ENCODE assay signal across 9 cellular contexts in genomic region chr10:61937631-61938284, GRCh38. TPM values are rescaled to one million over a fixed set of nuclear protein-coding genes. Genes with fewer than 3 reads are reported as not detected.
DNase-seq lines count a peak whose midpoint lies in the region; ATAC-seq, FAIRE-seq and TF ChIP-seq lines count a peak whose summit lies in the region.
"Had no signal": no experiment of that assay in that cellular context is flagged by ENCODE, and none has a peak within 500 bp of the region (broad histone marks: within the 10 kb centered on the region; RNA-seq: fewer than 3 reads in every experiment).

No MANE protein-coding gene starts in this region.

- TF ChIP-seq CTCF in HepG2 (CRISPR knock-in tag; IDR thresholded peaks at IDR 0.05) (no peak), upper lobe of right lung (IDR thresholded peaks at IDR 0.05) (no peak)

- H3K27ac ChIP-seq in HepG2 (ENCODE audit: extremely low read length, insufficient read depth, low read length) = no peak overlapping the region
- H3K27ac ChIP-seq in upper lobe of right lung = peak overlapping the region; percentile 33

- no peaks in the 10 kb centered on the region for H3K27me3 Mint-ChIP-seq in activated naive CD4-positive, alpha-beta T cell treated with anti-CD3 and anti-CD28 coated beads for 36 hours (ENCODE audit: low read depth)
- no peaks in the 10 kb centered on the region for H3K27me3 Mint-ChIP-seq in activated T-helper 2 cell treated with anti-CD3 and anti-CD28 coated beads, Interferon-gamma antibody, Interleukin-2, Interleukin-4, amounts not matched to agents 10 μg/mL and 5 μg/mL and 100 μg/mL, durations not matched to agents 14 hours and 24 hours and 36 hours (ENCODE audit: low read depth)

- TF ChIP-seq RAD21 in HepG2 (CRISPR knock-in tag; IDR thresholded peaks at IDR 0.05) = no peak

- peaks cover 92% of the 10 kb centered on the region for H3K4me1 Mint-ChIP-seq in activated naive CD4-positive, alpha-beta T cell treated with anti-CD3 and anti-CD28 coated beads for 36 hours (ENCODE audit: low read depth)
- H3K4me1 Mint-ChIP-seq in activated T-helper 2 cell treated with anti-CD3 and anti-CD28 coated beads, Interferon-gamma antibody, Interleukin-2, Interleukin-4, amounts not matched to agents 10 μg/mL and 5 μg/mL and 100 μg/mL, durations not matched to agents 14 hours and 24 hours and 36 hours (ENCODE audit: low read depth) = peaks cover 73% of the 10 kb centered on the region

- intact Hi-C loops in activated naive CD4-positive, alpha-beta T cell treated with anti-CD3 and anti-CD28 coated beads for 36 hours (cut with micrococcal nuclease) = loop anchor here (1.0 kb wide), 2 partner anchors 55 to 796 kb away; no protein-coding TSS in a partner anchor
- intact Hi-C loops in activated T-helper 2 cell treated with anti-CD3 and anti-CD28 coated beads, Interferon-gamma antibody, Interleukin-2, Interleukin-4, amounts not matched to agents 10 μg/mL and 5 μg/mL and 100 μg/mL, durations not matched to agents 14 hours and 24 hours and 36 hours (cut with micrococcal nuclease) = loop anchor here (1.0 to 2.0 kb wide), 3 partner anchors 35 to 153 kb away; no protein-coding TSS in a partner anchor
- intact Hi-C loops in HepG2 (cut with micrococcal nuclease; ENCODE audit: unreplicated experiment) = no loop called here
- intact Hi-C loops in upper lobe of right lung (cut with DNase I) = no loop called here

- no peak for FAIRE-seq in HepG2 (lab: Jason Lieb, UNC)

- no peaks in the 10 kb centered on the region for H3K9me3 ChIP-seq in HepG2 (ENCODE audit: low read length)
- H3K9me3 ChIP-seq in upper lobe of right lung = no peaks in the 10 kb centered on the region

- H3K27me3 ChIP-seq in HepG2 (ENCODE audit: control insufficient read depth in 1 of 2, insufficient read depth in 2 of 2, low read length in 2 of 2) (no peaks in the 10 kb centered on the region), upper lobe of right lung (no peaks in the 10 kb centered on the region)

- H3K4me3 Mint-ChIP-seq in activated naive CD4-positive, alpha-beta T cell treated with anti-CD3 and anti-CD28 coated beads for 36 hours = peak overlapping the region; percentile 25
- peak overlapping the region; percentile 51 for H3K4me3 Mint-ChIP-seq in activated T-helper 2 cell treated with anti-CD3 and anti-CD28 coated beads, Interferon-gamma antibody, Interleukin-2, Interleukin-4, amounts not matched to agents 10 μg/mL and 5 μg/mL and 100 μg/mL, durations not matched to agents 14 hours and 24 hours and 36 hours (ENCODE audit: low read depth)

- peak overlapping the region; percentile 93 for H3K27ac Mint-ChIP-seq in activated naive CD4-positive, alpha-beta T cell treated with anti-CD3 and anti-CD28 coated beads for 36 hours
- H3K27ac Mint-ChIP-seq in activated T-helper 2 cell treated with anti-CD3 and anti-CD28 coated beads, Interferon-gamma antibody, Interleukin-2, Interleukin-4, amounts not matched to agents 10 μg/mL and 5 μg/mL and 100 μg/mL, durations not matched to agents 14 hours and 24 hours and 36 hours = peak overlapping the region; percentile 91

- H3K4me1 ChIP-seq in HepG2 (ENCODE audit: insufficient read depth, low read length) (peaks cover 39% of the 10 kb centered on the region), upper lobe of right lung (peaks cover 56% of the 10 kb centered on the region)

- no peaks in the 10 kb centered on the region for H3K9me3 Mint-ChIP-seq in activated naive CD4-positive, alpha-beta T cell treated with anti-CD3 and anti-CD28 coated beads for 36 hours
- peaks cover 4% of the 10 kb centered on the region for H3K9me3 Mint-ChIP-seq in activated T-helper 2 cell treated with anti-CD3 and anti-CD28 coated beads, Interferon-gamma antibody, Interleukin-2, Interleukin-4, amounts not matched to agents 10 μg/mL and 5 μg/mL and 100 μg/mL, durations not matched to agents 14 hours and 24 hours and 36 hours

- in situ Hi-C loops in HepG2 (cut with HindIII; ENCODE audit: extremely low pct_ligation_motif_present, low pct_unique_long_range_greater_than_20kb) = no loop called here

- 95% methylated on average over 1 of the region's 1 CpG for WGBS in HepG2 (ENCODE audit: low lambda C conversion rate)

- DNase-seq in activated naive CD4-positive, alpha-beta T cell treated with anti-CD3 and anti-CD28 coated beads for 36 hours = no peak
- no peak for DNase-seq in activated naive CD4-positive, alpha-beta T cell treated with Interleukin-2 at 50 U/mL for 16 hours
- no peak for DNase-seq in activated T-helper 2 cell treated with anti-CD3 and anti-CD28 coated beads, Interferon-gamma antibody, Interleukin-2, Interleukin-4, amounts not matched to agents 10 μg/mL and 5 μg/mL and 100 μg/mL, durations not matched to agents 14 hours and 24 hours and 36 hours (ENCODE audit: low spot score)
- DNase-seq in HepG2 (ENCODE audit: low spot score) (no peak), upper lobe of right lung (no peak), NCI-H1417 treated with DMSO at 0.1 percent for 48 hours (lab: John Stamatoyannopoulos, UW) (no peak), NCI-H1436 treated with DMSO at 0.1 percent for 48 hours (lab: John Stamatoyannopoulos, UW) (no peak), NCI-H2171 treated with DMSO at 0.1 percent for 48 hours (lab: John Stamatoyannopoulos, UW) (no peak)
- DNase-seq: activated CD8-positive, alpha-beta memory T cell treated with anti-CD3 and anti-CD28 coated beads, Interleukin-2, amount 50 U/mL, for 48 hours had no signal

- no peak for TF ChIP-seq EP300 in HepG2 (IDR thresholded peaks at IDR 0.05; ENCODE audit: low read depth in 2 of 2, low read length in 2 of 2)
- TF ChIP-seq EP300 in HepG2 (CRISPR knock-in tag; IDR thresholded peaks at IDR 0.05; ENCODE audit: borderline replicate concordance) = no peak

- peaks cover 8% of the 10 kb centered on the region for H3K79me2 ChIP-seq in HepG2 (ENCODE audit: insufficient read depth, low read length)

- no TSS peak for BruUV-seq in HepG2 (replicated peaks; lab: Mats Ljungman, UMichigan)

- H3K4me2 ChIP-seq in HepG2 (ENCODE audit: low read depth, low read length) = no peak overlapping the region

- H3K4me3 ChIP-seq in HepG2 (replicated peaks in 1 of 3; ENCODE audit: insufficient read depth in 1 of 3, low read depth in 2 of 3, low read length in 3 of 3) (no peak overlapping the region), upper lobe of right lung (no peak overlapping the region)

- H4K20me1 ChIP-seq in HepG2 (ENCODE audit: insufficient read depth, low read length) = no peaks in the 10 kb centered on the region

- peaks cover 4 to 23% of the 10 kb centered on the region in 2 experiments for H3K36me3 ChIP-seq in HepG2 (replicated peaks in 1 of 2; ENCODE audit: control insufficient read depth in 1 of 2, insufficient read depth in 2 of 2, low read length in 2 of 2)
- no peaks in the 10 kb centered on the region for H3K36me3 ChIP-seq in upper lobe of right lung

- no peak overlapping the region for H2AFZ ChIP-seq in HepG2 (ENCODE audit: low read length)

- POLR2A ChIA-PET in HepG2 (lab: Yijun Ruan, JAX) = interaction anchor here (1.1 kb wide), 1 partner anchor 35 kb away, joined by 3 read pairs; no protein-coding TSS in a partner anchor

- H3K9ac ChIP-seq in HepG2 (ENCODE audit: insufficient read depth, low read depth, low read length) = no peak overlapping the region

- CTCF ChIA-PET in activated naive CD4-positive, alpha-beta T cell treated with anti-CD3 and anti-CD28 coated beads for 36 hours (lab: Charles Lee) = interaction anchor here (0.6 to 3.6 kb wide), 11 partner anchors 34 to 248 kb away, joined by 3 to 33 read pairs (median 4); partner anchors contain the start of gene ARID5B
- CTCF ChIA-PET in HepG2 (lab: Yijun Ruan, JAX; ENCODE audit: low intra/inter-chr PET ratio, low total read pairs) = no interaction called here

- no peak for TF ChIP-seq POLR2A in HepG2 (IDR thresholded peaks at IDR 0.05; ENCODE audit: insufficient read depth in 1 of 2, low read depth in 2 of 2, low read length in 2 of 2)

- ATAC-seq in HepG2 = no peak
- peak; percentile 29 for ATAC-seq in upper lobe of right lung

- H3K36me3 Mint-ChIP-seq in activated naive CD4-positive, alpha-beta T cell treated with anti-CD3 and anti-CD28 coated beads for 36 hours (ENCODE audit: low read depth) = peaks cover 67% of the 10 kb centered on the region
- H3K36me3 Mint-ChIP-seq in activated T-helper 2 cell treated with anti-CD3 and anti-CD28 coated beads, Interferon-gamma antibody, Interleukin-2, Interleukin-4, amounts not matched to agents 10 μg/mL and 5 μg/mL and 100 μg/mL, durations not matched to agents 14 hours and 24 hours and 36 hours (ENCODE audit: low read depth) = peaks cover 40% of the 10 kb centered on the region

TF ChIP-seq in HepG2, 621 proteins besides CTCF, POLR2A, EP300 and RAD21 (continues in another document):
- TF ChIP-seq CREM (IDR thresholded peaks at IDR 0.05) = no peak
- no peak for TF ChIP-seq CREM (CRISPR knock-in tag; IDR thresholded peaks at IDR 0.05)

RNA-seq across cellular contexts. Expression of gene ARID5B, which starts 36.3 kb away (rescaled TPM):
- total RNA-seq in activated naive CD4-positive, alpha-beta T cell treated with anti-CD3 and anti-CD28 coated beads for 36 hours = 10 to 100 TPM; 86.3 to 87.1 TPM
- total RNA-seq in activated T-helper 2 cell treated with anti-CD3 and anti-CD28 coated beads, Interferon-gamma antibody, Interleukin-2, Interleukin-4, amounts not matched to agents 10 μg/mL and 5 μg/mL and 100 μg/mL, durations not matched to agents 14 hours and 24 hours and 36 hours = 34.9 and 35.7 TPM in 2 replicates
- total RNA-seq in HepG2 (2016; rRNA removed; fragmentation: Illumina TruSeq; extraction: Trizol) = 6.2 and 7.9 TPM in 2 replicates
- 0.51 and 1.4 TPM in 2 replicates for total RNA-seq in HepG2 (2016; cell fraction: cytosol; rRNA removed; fragmentation: Illumina TruSeq; extraction: Trizol; ENCODE audit: low read depth)
- total RNA-seq in HepG2 (2016; cell fraction: insoluble cytoplasmic fraction; rRNA removed; fragmentation: Illumina TruSeq; extraction: Trizol) = 6.4 and 7.4 TPM in 2 replicates
- 2.4 and 2.6 TPM in 2 replicates for total RNA-seq in HepG2 (2016; cell fraction: membrane; rRNA removed; fragmentation: Illumina TruSeq; extraction: Trizol)
- total RNA-seq in HepG2 (2016; cell fraction: nucleus; rRNA removed; fragmentation: Illumina TruSeq; extraction: Trizol) = 14.1 and 15.4 TPM in 2 replicates
- polyA plus RNA-seq in HepG2 (2011; rRNA removed) = 14.5 and 21.1 TPM in 2 replicates
- polyA plus RNA-seq in HepG2 (2011; cell fraction: cytosol; rRNA removed) = 10.9 and 13.9 TPM in 2 replicates
- polyA plus RNA-seq in HepG2 (2011; cell fraction: nucleus; rRNA removed) = 14.6 and 21.9 TPM in 2 replicates
- polyA plus RNA-seq in HepG2 (2012) = 14.5 and 16.7 TPM in 2 replicates
- 0.14 and 0.15 TPM in 2 replicates for polyA plus RNA-seq in HepG2 (2016; cell fraction: cytosol; fragmentation: Illumina TruSeq; extraction: Trizol; ENCODE audit: low read depth)
- polyA plus RNA-seq in HepG2 (2016; cell fraction: insoluble cytoplasmic fraction; fragmentation: Illumina TruSeq; extraction: Trizol; ENCODE audit: low read depth) = 4.7 and 5.3 TPM in 2 replicates
- polyA plus RNA-seq in HepG2 (2016; cell fraction: membrane; fragmentation: Illumina TruSeq; extraction: Trizol; ENCODE audit: low read depth) = 0.54 and 0.63 TPM in 2 replicates
- polyA plus RNA-seq in HepG2 (2016; cell fraction: nucleus; fragmentation: Illumina TruSeq; extraction: Trizol; ENCODE audit: insufficient read depth, low read depth) = 6.4 and 7.2 TPM in 2 replicates
- polyA minus RNA-seq in HepG2 (2011; rRNA and poly(A)+ RNA removed; ENCODE audit: low replicate concordance) = 50.5 and 55.3 TPM in 2 replicates
- 30.8 and 33.9 TPM in 2 replicates for polyA minus RNA-seq in HepG2 (2011; cell fraction: cytosol; rRNA and poly(A)+ RNA removed)
- 111 and 117 TPM in 2 replicates for polyA minus RNA-seq in HepG2 (2011; cell fraction: nucleus; rRNA and poly(A)+ RNA removed)
- 34.1 TPM for total RNA-seq in upper lobe of right lung

Comparison
In these comparisons a context has a peak if more than half of its experiments do, and no peak if none do; other contexts are left out.
1. intact Hi-C loops: an anchor here in activated naive CD4-positive, alpha-beta T cell treated with anti-CD3 and anti-CD28 coated beads for 36 hours (1.0 kb wide) and activated T-helper 2 cell treated with anti-CD3 and anti-CD28 coated beads, Interferon-gamma antibody, Interleukin-2, Interleukin-4, amounts not matched to agents 10 μg/mL and 5 μg/mL and 100 μg/mL, durations not matched to agents 14 hours and 24 hours and 36 hours (1.0 to 2.0 kb wide); none called in HepG2 and upper lobe of right lung.